In genomic region chr5:36241636-36242533, GRCh38 we compare ENCODE assay signal across 8 cellular contexts. TPM values are rescaled to one million over a fixed set of nuclear protein-coding genes. Genes with fewer than 3 reads are reported as not detected.
DNase-seq lines count a peak whose midpoint lies in the region; ATAC-seq and TF ChIP-seq lines count a peak whose summit lies in the region.

Gene NADK2 (minus strand): TSS chr5:36241925. CDS start chr5:36241798, 127 bp downstream.

- 2% methylated on average over 85 of the region's 99 CpGs for WGBS in smooth muscle cell (ENCODE audit: low lambda C conversion rate)

- peak; percentile 64 for TF ChIP-seq CTCF in AG09319 (IDR thresholded peaks at IDR 0.05; ENCODE audit: low read depth, low read length)
- peak; percentile 51 for TF ChIP-seq CTCF in WTC11 (IDR thresholded peaks at IDR 0.05)
- peak; percentile 67 for TF ChIP-seq CTCF in cardiac fibroblast (IDR thresholded peaks at IDR 0.05; ENCODE audit: low read depth, low read length)
- peak; percentile 58 for TF ChIP-seq CTCF in smooth muscle cell (IDR thresholded peaks at IDR 0.05; ENCODE audit: borderline replicate concordance, insufficient read depth, poor library complexity, severe bottlenecking)

- H3K4me3 Mint-ChIP-seq in WTC11 = peak within 1 kb of the TSS; percentile 77

- H3K36me3 ChIP-seq in smooth muscle cell (ENCODE audit: low read depth) = no peaks in the 10 kb centered on the region

- H4K20me1 ChIP-seq in smooth muscle cell (ENCODE audit: low read depth) = peaks cover 6% of the 10 kb centered on the region

- in situ Hi-C loops in GM18951 (cut with MboI; ENCODE audit: low sequenced_read_pairs, unreplicated experiment) = no loop called here

- peaks cover 25% of the 10 kb centered on the region for H3K4me1 Mint-ChIP-seq in WTC11

- H3K27me3 Mint-ChIP-seq in WTC11 (ENCODE audit: low read depth) = peaks cover 30% of the 10 kb centered on the region

- H3K27ac Mint-ChIP-seq in WTC11 = peak within 1 kb of the TSS; percentile 96

- peak within 1 kb of the TSS; percentile 87 for H3K4me2 ChIP-seq in smooth muscle cell

- POLR2A ChIA-PET in WTC11 (lab: Charles Lee) = interaction anchor here (0.6 to 1.6 kb wide), 9 partner anchors 12 to 449 kb away, joined by 3 to 5 read pairs (median 4); partner anchors contain the start of genes LMBRD2 and SKP2

- peaks cover 8% of the 10 kb centered on the region for H3F3A ChIP-seq in smooth muscle cell (ENCODE audit: low read depth)

- peak within 1 kb of the TSS; percentile 83 for H3K9ac ChIP-seq in smooth muscle cell (ENCODE audit: low read depth)

- DNase-seq in AG09319 (ENCODE audit: extremely low read depth, low read depth) (peak; percentile 91), NCI-H226 (peak; percentile 97), WTC11 (ENCODE audit: low spot score) (peak; percentile 96), cardiac fibroblast (ENCODE audit: low read depth in 2 of 2) (peak; percentile 97 to 98), iPS-NIHi7 (ENCODE audit: extremely low spot score) (peak; percentile 98), smooth muscle cell (lab: John Stamatoyannopoulos, UW; ENCODE audit: unreplicated experiment) (peak; percentile 98)

- peaks cover 11% of the 10 kb centered on the region for H3K4me1 ChIP-seq in smooth muscle cell (ENCODE audit: low read depth)

- no peaks in the 10 kb centered on the region for H3K36me3 Mint-ChIP-seq in WTC11

- no peaks in the 10 kb centered on the region for H3K9me3 ChIP-seq in smooth muscle cell (replicated peaks; ENCODE audit: low read depth)

- peak; percentile 92 for ATAC-seq in HG03196 (IDR thresholded peaks at IDR 0.05; ENCODE audit: unreplicated experiment)
- peak; percentile 90 for ATAC-seq in WTC11

- H3K79me2 ChIP-seq in smooth muscle cell (ENCODE audit: low read depth) = peaks cover 38% of the 10 kb centered on the region

- H2AFZ ChIP-seq in smooth muscle cell (ENCODE audit: low read depth) = peak within 1 kb of the TSS; percentile 92

- peak; percentile 51 for TF ChIP-seq POLR2A in GM18951 (IDR thresholded peaks at IDR 0.05; ENCODE audit: extremely low read depth, insufficient read depth, insufficient read length)

- no peaks in the 10 kb centered on the region for H3K9me3 Mint-ChIP-seq in WTC11

- no peaks in the 10 kb centered on the region for H3K27me3 ChIP-seq in smooth muscle cell (ENCODE audit: low read depth)

- CTCF ChIA-PET in WTC11 (lab: Charles Lee) = interaction anchor here (0.7 to 2.4 kb wide), 24 partner anchors 9 to 454 kb away, joined by 3 to 23 read pairs (median 5); partner anchors contain the start of genes LMBRD2, RANBP3L, SKP2 and UGT3A2

- peak within 1 kb of the TSS; percentile 78 for H3K27ac ChIP-seq in smooth muscle cell (ENCODE audit: low read depth)

- H3K4me3 ChIP-seq in cardiac fibroblast (replicated peaks in 1 of 2; ENCODE audit: low read depth in 2 of 2, low read length in 2 of 2) (peak within 1 kb of the TSS; percentile 83 to 89), smooth muscle cell (peak within 1 kb of the TSS; percentile 75)

TF ChIP-seq in WTC11, 78 proteins besides CTCF, POLR2A, EP300 and RAD21 (continues in another document):
- TF ChIP-seq NFATC4 (CRISPR knock-in tag; IDR thresholded peaks at IDR 0.05) (no peak), ZSCAN18 (CRISPR knock-in tag; IDR thresholded peaks at IDR 0.05) (no peak), NFYB (CRISPR knock-in tag; conservative IDR thresholded peaks at IDR 0.05; ENCODE audit: low read depth) (peak; percentile 77), NR1H2 (CRISPR knock-in tag; IDR thresholded peaks at IDR 0.05) (peak; percentile 80), SOX15 (CRISPR knock-in tag; IDR thresholded peaks at IDR 0.05) (no peak), ZNF281 (CRISPR knock-in tag; IDR thresholded peaks at IDR 0.05) (peak; percentile 74; the same call in 1 of the 2 replicates), TCF7 (CRISPR knock-in tag; IDR thresholded peaks at IDR 0.05; ENCODE audit: low read depth) (peak; percentile 83; the same call in 1 of the 2 replicates), E2F1 (CRISPR knock-in tag; IDR thresholded peaks at IDR 0.05) (no peak; the same call in 1 of the 2 replicates), GRHL2 (CRISPR knock-in tag; IDR thresholded peaks at IDR 0.05; ENCODE audit: insufficient replicate concordance, severe bottlenecking) (no peak), ATF3 (CRISPR knock-in tag; conservative IDR thresholded peaks at IDR 0.05) (peak; percentile 73), ZNF532 (CRISPR knock-in tag; IDR thresholded peaks at IDR 0.05; ENCODE audit: borderline replicate concordance) (peak; percentile 86; the same call in 1 of the 2 replicates), ZNF416 (CRISPR knock-in tag; IDR thresholded peaks at IDR 0.05) (no peak), MYBL2 (CRISPR knock-in tag; IDR thresholded peaks at IDR 0.05) (peak; percentile 90)

RNA-seq across cellular contexts. Expression of gene NADK2, which starts in this region (rescaled TPM):
- total RNA-seq in WTC11 (2021) = 11.7 to 18.2 TPM (median 17.0 TPM) in 3 replicates
- total RNA-seq in smooth muscle cell = 27.2 and 40.3 TPM in 2 replicates
- polyA plus RNA-seq in smooth muscle cell = 15.0 and 26.7 TPM in 2 replicates

Comparison
In these comparisons a context has a peak if more than half of its experiments do, and no peak if none do; other contexts are left out.
1. Peak in every context shown above with its lines: DNase-seq, ATAC-seq, H3K4me3 ChIP-seq and H3K27ac ChIP-seq.